30 cellular contexts compared by ENCODE assay signal in genomic region chr2:177812713-177813396, GRCh38.
DNase-seq lines count a peak whose midpoint lies in the region; ATAC-seq, FAIRE-seq and TF ChIP-seq lines count a peak whose summit lies in the region.
"Had no signal": no experiment of that assay in that cellular context is flagged by ENCODE, and none has a peak within 500 bp of the region (broad histone marks: within the 10 kb centered on the region; RNA-seq: fewer than 3 reads in every experiment).

No MANE protein-coding gene starts in this region.

- no peak overlapping the region for H3K4me3 ChIP-seq in mammary epithelial cell (replicated peaks in 1 of 3; ENCODE audit: insufficient read depth in 1 of 3, low read depth in 2 of 3, low read length in 3 of 3)
- no peak overlapping the region for H3K4me3 ChIP-seq in bronchial epithelial cell (ENCODE audit: low read depth, low read length)
- no peak overlapping the region for H3K4me3 ChIP-seq in colonic mucosa
- H3K4me3 ChIP-seq in osteoblast (ENCODE audit: insufficient read depth, low read length), result no peak overlapping the region
- H3K4me3 ChIP-seq: ascending aorta, gastrocnemius medialis, hepatocyte, sigmoid colon, vagina had no signal

- H2AFZ ChIP-seq in mammary epithelial cell (ENCODE audit: low read depth, low read length), result no peak overlapping the region
- H2AFZ ChIP-seq in osteoblast (ENCODE audit: low read length), result no peak overlapping the region
- H2AFZ ChIP-seq: hepatocyte had no signal

- H3K36me3 Mint-ChIP-seq in MCF 10A (ENCODE audit: insufficient read depth, unreplicated experiment), result no peaks in the 10 kb centered on the region
- H3K36me3 Mint-ChIP-seq: activated naive CD8-positive, alpha-beta T cell treated with anti-CD3 and anti-CD28 coated beads, Interleukin-2, amount 10 ng/mL, durations not matched to agents 7 days and 5 days; CD8-positive, alpha-beta memory T cell; memory B cell; stimulated activated memory B cell treated with anti-CD40 and anti-IgM and Interleukin-4, amounts not matched to agents 10 μg/mL and 1 μg/mL and 100 μg/mL, for 72 hours had no signal

- no peaks in the 10 kb centered on the region for H3K79me2 ChIP-seq in mammary epithelial cell (ENCODE audit: insufficient read depth, low read length)
- H3K79me2 ChIP-seq in osteoblast (ENCODE audit: insufficient read depth, low read length), result no peaks in the 10 kb centered on the region
- H3K79me2 ChIP-seq: hepatocyte had no signal

- DNase-seq in mammary epithelial cell, result no peak
- no peak for DNase-seq in MCF 10A (ENCODE audit: unreplicated experiment)
- peak; percentile 20 for DNase-seq in NAMALWA (ENCODE audit: low spot score)
- DNase-seq in bronchial epithelial cell (ENCODE audit: low read depth), result peak; percentile 7
- DNase-seq in T1000 (lab: John Stamatoyannopoulos, UW), result no peak
- DNase-seq in colonic mucosa, result no peak
- no peak for DNase-seq in sciatic nerve (ENCODE audit: low spot score)
- DNase-seq in osteoblast (ENCODE audit: insufficient read length, low spot score, missing footprints), result no peak
- DNase-seq: activated CD4-positive, alpha-beta T cell treated with anti-CD3 and anti-CD28 coated beads, Interleukin-2, amount 10 ng/mL, durations not matched to agents 24 days and 14 days; activated effector memory CD4-positive, alpha-beta T cell treated with anti-CD3 and anti-CD28 coated beads, Interleukin-2, amount 50 U/mL, for 16 hours; activated naive CD8-positive, alpha-beta T cell treated with anti-CD3 and anti-CD28 coated beads, Interleukin-2, amount 10 ng/mL, durations not matched to agents 7 days and 5 days; activated T-cell treated with anti-CD3 and anti-CD28 coated beads, Interleukin-2, amount 50 U/mL, for 1 hour; BE2C; caudate nucleus; CD8-positive, alpha-beta memory T cell; DMS79; gastrocnemius medialis; left colon; NCI-H1436 treated with DMSO at 0.1 percent for 48 hours; NCI-H510A treated with DMSO at 0.1 percent for 48 hours; SHP77; sigmoid colon; stimulated activated CD4-positive, alpha-beta T cell treated with anti-CD3 and anti-CD28 coated beads, Interleukin-4, amount 100 ng/mL, for 4 hours had no signal

- H3K4me1 ChIP-seq in mammary epithelial cell (ENCODE audit: insufficient read depth, low read length), result no peaks in the 10 kb centered on the region
- no peaks in the 10 kb centered on the region for H3K4me1 ChIP-seq in colonic mucosa
- H3K4me1 ChIP-seq in osteoblast (ENCODE audit: insufficient read depth, low read length), result no peaks in the 10 kb centered on the region
- H3K4me1 ChIP-seq: ascending aorta, BE2C, gastrocnemius medialis, vagina had no signal

- TF ChIP-seq CTCF in mammary epithelial cell (conservative IDR thresholded peaks at IDR 0.05 in 1 of 2, IDR thresholded peaks at IDR 0.05 in 1 of 2; ENCODE audit: extremely low read depth in 1 of 2, insufficient read depth in 1 of 2, low read depth in 1 of 2, low read length in 2 of 2) (peak; percentile 13 to 22), MCF 10A (IDR thresholded peaks at IDR 0.05; ENCODE audit: unreplicated experiment) (no peak), bronchial epithelial cell (IDR thresholded peaks at IDR 0.05; ENCODE audit: insufficient read depth, low read length, severe bottlenecking) (peak; percentile 10), colonic mucosa (IDR thresholded peaks at IDR 0.05) (no peak), osteoblast (IDR thresholded peaks at IDR 0.05; ENCODE audit: extremely low read depth, low read depth, low read length) (no peak)

- BruUV-seq in mammary epithelial cell (replicated peaks; lab: Mats Ljungman, UMichigan), result no TSS peak
- BruUV-seq in MCF 10A (replicated peaks; lab: Mats Ljungman, UMichigan), result no TSS peak

- no peak overlapping the region for H3K4me3 Mint-ChIP-seq in MCF 10A (ENCODE audit: unreplicated experiment)
- H3K4me3 Mint-ChIP-seq: activated CD4-positive, alpha-beta T cell treated with anti-CD3 and anti-CD28 coated beads, Interleukin-2, amount 10 ng/mL, durations not matched to agents 24 days and 14 days; activated naive CD8-positive, alpha-beta T cell treated with anti-CD3 and anti-CD28 coated beads, Interleukin-2, amount 10 ng/mL, durations not matched to agents 7 days and 5 days; CD8-positive, alpha-beta memory T cell; dendritic cell treated with granulocyte-macrophage colony-stimulating factor and Interleukin-4, amounts not matched to agents 40 ng/mL and 50 ng/mL, for 4 days; memory B cell; stimulated activated memory B cell treated with anti-CD40 and anti-IgM and Interleukin-4, amounts not matched to agents 10 μg/mL and 1 μg/mL and 100 μg/mL, for 72 hours; T-helper 2 cell treated with Interferon-gamma antibody and Interleukin-4, amounts not matched to agents 5 μg/mL and 100 μg/mL, for 36 hours had no signal

- no peaks in the 10 kb centered on the region for H3K9me3 ChIP-seq in mammary epithelial cell (replicated peaks; ENCODE audit: insufficient read depth, low read length)
- no peaks in the 10 kb centered on the region for H3K9me3 ChIP-seq in colonic mucosa
- H3K9me3 ChIP-seq in osteoblast (ENCODE audit: low read depth, low read length), result no peaks in the 10 kb centered on the region
- H3K9me3 ChIP-seq: ascending aorta, BE2C, gastrocnemius medialis, vagina had no signal

- H3K36me3 ChIP-seq in mammary epithelial cell (ENCODE audit: insufficient read depth, low read length) (no peaks in the 10 kb centered on the region), bronchial epithelial cell (ENCODE audit: control insufficient read depth, insufficient read depth, low read length) (no peaks in the 10 kb centered on the region), colonic mucosa (no peaks in the 10 kb centered on the region), osteoblast (ENCODE audit: insufficient read depth, low read length) (no peaks in the 10 kb centered on the region)
- H3K36me3 ChIP-seq: ascending aorta, BE2C, gastrocnemius medialis, sigmoid colon, vagina had no signal

- H3K27me3 Mint-ChIP-seq in MCF 10A (ENCODE audit: insufficient read depth, unreplicated experiment), result peaks cover 30% of the 10 kb centered on the region
- H3K27me3 Mint-ChIP-seq: dendritic cell treated with granulocyte-macrophage colony-stimulating factor and Interleukin-4, amounts not matched to agents 40 ng/mL and 50 ng/mL, for 4 days had no signal

- POLR2A ChIA-PET in MCF 10A (lab: Yijun Ruan, JAX), result no interaction called here

- intact Hi-C loops in mammary epithelial cell (cut with micrococcal nuclease), result no loop called here
- intact Hi-C loops in MCF 10A (cut with micrococcal nuclease), result loop anchor here (10.0 kb wide), 1 partner anchor 172 kb away; no protein-coding TSS in a partner anchor
- intact Hi-C loops in colonic mucosa (cut with DNase I), result no loop called here
- intact Hi-C loops in sciatic nerve (cut with DNase I), result no loop called here

- 88% methylated on average over 2 of the region's 2 CpGs for WGBS in mammary epithelial cell (ENCODE audit: low coverage, missing lambda C conversion rate)

- CTCF ChIA-PET in mammary epithelial cell (lab: Charles Lee; ENCODE audit: low non-redundant PET), result interaction anchor here (0.5 kb wide), 1 partner anchor 66 kb away, joined by 8 read pairs; no protein-coding TSS in a partner anchor
- CTCF ChIA-PET in MCF 10A (lab: Yijun Ruan, JAX), result interaction anchor here (0.7 kb wide), 1 partner anchor 171 kb away, joined by 3 read pairs; no protein-coding TSS in a partner anchor

- H3K27me3 ChIP-seq in mammary epithelial cell (ENCODE audit: insufficient read depth, low read length) (peaks cover 4% of the 10 kb centered on the region), bronchial epithelial cell (ENCODE audit: control insufficient read depth, insufficient read depth, low read length) (no peaks in the 10 kb centered on the region), colonic mucosa (no peaks in the 10 kb centered on the region), osteoblast (ENCODE audit: insufficient read depth, low read length) (no peaks in the 10 kb centered on the region)
- H3K27me3 ChIP-seq: ascending aorta, BE2C, gastrocnemius medialis, hepatocyte, sigmoid colon, vagina had no signal

- no peak overlapping the region for H3K27ac Mint-ChIP-seq in MCF 10A (ENCODE audit: low read depth, unreplicated experiment)
- H3K27ac Mint-ChIP-seq: activated CD4-positive, alpha-beta T cell treated with anti-CD3 and anti-CD28 coated beads, Interleukin-2, amount 10 ng/mL, durations not matched to agents 24 days and 14 days; activated naive CD8-positive, alpha-beta T cell treated with anti-CD3 and anti-CD28 coated beads, Interleukin-2, amount 10 ng/mL, durations not matched to agents 7 days and 5 days; dendritic cell treated with granulocyte-macrophage colony-stimulating factor and Interleukin-4, amounts not matched to agents 40 ng/mL and 50 ng/mL, for 4 days; memory B cell; stimulated activated memory B cell treated with anti-CD40 and anti-IgM and Interleukin-4, amounts not matched to agents 10 μg/mL and 1 μg/mL and 100 μg/mL, for 72 hours; T-helper 2 cell treated with Interferon-gamma antibody and Interleukin-4, amounts not matched to agents 5 μg/mL and 100 μg/mL, for 36 hours had no signal

- no peak overlapping the region for H3K27ac ChIP-seq in mammary epithelial cell (ENCODE audit: insufficient read depth, low read depth, low read length)
- H3K27ac ChIP-seq in colonic mucosa, result no peak overlapping the region
- no peak overlapping the region for H3K27ac ChIP-seq in osteoblast (ENCODE audit: low read depth, low read length)
- H3K27ac ChIP-seq: ascending aorta, gastrocnemius medialis, hepatocyte, sigmoid colon, vagina had no signal

- H3K9ac ChIP-seq in mammary epithelial cell (ENCODE audit: insufficient read depth, low read length), result no peak overlapping the region
- no peak overlapping the region for H3K9ac ChIP-seq in colonic mucosa (ENCODE audit: low read depth in 2 of 2, low read length in 2 of 2)

- in situ Hi-C loops in mammary epithelial cell (cut with MboI; ENCODE audit: low sequenced_read_pairs in 2 of 2), result no loop called here

- ATAC-seq in sciatic nerve, result no peak
- ATAC-seq: gastrocnemius medialis; left colon; stimulated activated memory B cell treated with anti-CD40 and anti-IgM and Interleukin-4, amounts not matched to agents 10 μg/mL and 1 μg/mL and 100 μg/mL, for 72 hours had no signal

- no peak overlapping the region for H3K4me2 ChIP-seq in mammary epithelial cell (ENCODE audit: insufficient read depth, low read depth, low read length)
- no peak overlapping the region for H3K4me2 ChIP-seq in osteoblast (ENCODE audit: insufficient read depth, low read length)
- H3K4me2 ChIP-seq: hepatocyte had no signal

- H3K4me1 Mint-ChIP-seq in MCF 10A (ENCODE audit: insufficient read depth, unreplicated experiment), result no peaks in the 10 kb centered on the region
- H3K4me1 Mint-ChIP-seq: activated CD4-positive, alpha-beta T cell treated with anti-CD3 and anti-CD28 coated beads, Interleukin-2, amount 10 ng/mL, durations not matched to agents 24 days and 14 days; activated naive CD8-positive, alpha-beta T cell treated with anti-CD3 and anti-CD28 coated beads, Interleukin-2, amount 10 ng/mL, durations not matched to agents 7 days and 5 days; CD8-positive, alpha-beta memory T cell; memory B cell; stimulated activated memory B cell treated with anti-CD40 and anti-IgM and Interleukin-4, amounts not matched to agents 10 μg/mL and 1 μg/mL and 100 μg/mL, for 72 hours had no signal

- FAIRE-seq in bronchial epithelial cell (lab: Jason Lieb, UNC), result no peak

- H4K20me1 ChIP-seq in mammary epithelial cell (ENCODE audit: insufficient read depth, low read length) (no peaks in the 10 kb centered on the region), osteoblast (ENCODE audit: insufficient read depth, low read length) (no peaks in the 10 kb centered on the region)

- dilution Hi-C loops in mammary epithelial cell (cut with HindIII; ENCODE audit: low sequenced_read_pairs), result no loop called here

- H3K9me3 Mint-ChIP-seq in MCF 10A (ENCODE audit: unreplicated experiment), result no peaks in the 10 kb centered on the region
- H3K9me3 Mint-ChIP-seq: activated CD4-positive, alpha-beta T cell treated with anti-CD3 and anti-CD28 coated beads, Interleukin-2, amount 10 ng/mL, durations not matched to agents 24 days and 14 days; activated naive CD8-positive, alpha-beta T cell treated with anti-CD3 and anti-CD28 coated beads, Interleukin-2, amount 10 ng/mL, durations not matched to agents 7 days and 5 days; CD8-positive, alpha-beta memory T cell; dendritic cell treated with granulocyte-macrophage colony-stimulating factor and Interleukin-4, amounts not matched to agents 40 ng/mL and 50 ng/mL, for 4 days; memory B cell; stimulated activated memory B cell treated with anti-CD40 and anti-IgM and Interleukin-4, amounts not matched to agents 10 μg/mL and 1 μg/mL and 100 μg/mL, for 72 hours; T-helper 2 cell treated with Interferon-gamma antibody and Interleukin-4, amounts not matched to agents 5 μg/mL and 100 μg/mL, for 36 hours had no signal

Comparison
In these comparisons a context has a peak if more than half of its experiments do, and no peak if none do; other contexts are left out.
1. CTCF ChIP-seq: peak in mammary epithelial cell (2 of 2) and bronchial epithelial cell (single experiment); none in MCF 10A (single experiment), colonic mucosa (single experiment) and osteoblast (single experiment).
2. DNase-seq: peak in NAMALWA (single experiment) and bronchial epithelial cell (single experiment); none in mammary epithelial cell (single experiment), MCF 10A (single experiment), T1000 (single experiment), colonic mucosa (single experiment), sciatic nerve (single experiment) and osteoblast (single experiment).